In genomic region chr3:157129782-157130137, GRCh38 we compare ENCODE assay signal across 8 cellular contexts. TPM values are rescaled to one million over a fixed set of nuclear protein-coding genes. Genes with fewer than 3 reads are reported as not detected.
DNase-seq lines count a peak whose midpoint lies in the region; ATAC-seq, FAIRE-seq and TF ChIP-seq lines count a peak whose summit lies in the region.

No MANE protein-coding gene starts in this region.

- CTCF ChIA-PET in Panc1 (lab: Charles Lee) (interaction anchor here (0.6 to 2.2 kb wide), 4 partner anchors 8 to 1086 kb away, joined by 3 to 7 read pairs (median 6); no protein-coding TSS in a partner anchor), H1 (lab: Charles Lee; ENCODE audit: partially characterized antibody) (interaction anchor here (0.8 to 56.4 kb wide), 6 partner anchors 0 to 618 kb away, joined by 3 to 1014 read pairs (median 4); no protein-coding TSS in a partner anchor)

- no peak for TF ChIP-seq EP300 in H1 (IDR thresholded peaks at IDR 0.05; ENCODE audit: borderline replicate concordance in 1 of 2, low read depth in 2 of 2, low read length in 2 of 2)

- no peaks in the 10 kb centered on the region; the same call in 1 of the 2 replicates for H3K23me2 ChIP-seq in H1 (ENCODE audit: low read depth, low read length)

- H4K8ac ChIP-seq in H1 (ENCODE audit: extremely low read depth, insufficient read depth, low read length) = no peak overlapping the region

- H3K4me1 Mint-ChIP-seq in neural progenitor cell = peaks cover 41% of the 10 kb centered on the region

- H3K9ac ChIP-seq in GM23248 (no peak overlapping the region), H1 (replicated peaks in 1 of 4; ENCODE audit: extremely low read depth in 1 of 4, low read depth in 3 of 4, low read length in 3 of 4) (peak overlapping the region in 1 of 4 experiments; percentile 55; a peak in 1 of 7 replicates), neural progenitor cell (no peak overlapping the region)

- in situ Hi-C loops in GM23248 (cut with MboI) (loop anchor here (10.0 to 25.0 kb wide), 3 partner anchors 305 to 967 kb away; partner anchors contain the start of gene LEKR1), Panc1 (cut with HindIII; ENCODE audit: low pct_unique_long_range_greater_than_20kb, low sequenced_read_pairs) (no loop called here)

- H3K79me2 ChIP-seq in GM23248 (ENCODE audit: insufficient read depth) = no peaks in the 10 kb centered on the region
- H3K79me2 ChIP-seq in H1 (ENCODE audit: control insufficient read depth in 1 of 2, insufficient read depth in 2 of 2, low read length in 2 of 2) = no peaks in the 10 kb centered on the region
- no peaks in the 10 kb centered on the region for H3K79me2 ChIP-seq in neural progenitor cell (ENCODE audit: low read depth)

- H3K18ac ChIP-seq in H1 (ENCODE audit: extremely low read depth, low read length) = peak overlapping the region; percentile 74; the same call in 1 of the 2 replicates

- peak overlapping the region; percentile 77 for H4K91ac ChIP-seq in H1 (replicated peaks; ENCODE audit: insufficient read length, low read length)

- no peak overlapping the region for H3K14ac ChIP-seq in H1 (ENCODE audit: insufficient read length)

- TF ChIP-seq RAD21 in H1 (IDR thresholded peaks at IDR 0.05 in 1 of 2, conservative IDR thresholded peaks at IDR 0.05 in 1 of 2; ENCODE audit: low read depth in 2 of 2, low read length in 2 of 2) = no peak

- no peak overlapping the region for H3K4me2 ChIP-seq in GM23248 (ENCODE audit: unreplicated experiment)
- H3K4me2 ChIP-seq in H1 (ENCODE audit: insufficient read depth in 1 of 2, low read depth in 2 of 2, low read length in 2 of 2) = peak overlapping the region; percentile 24 to 74; a peak in 2 of 4 replicates
- H3K4me2 ChIP-seq in neural progenitor cell = peak overlapping the region; percentile 75

- peak overlapping the region; percentile 85 for H2BK12ac ChIP-seq in H1 (ENCODE audit: low read depth, low read length)

- POLR2A ChIA-PET in Panc1 (lab: Charles Lee) (no interaction called here), H1 (lab: Charles Lee; ENCODE audit: partially characterized antibody) (interaction anchor here (0.9 to 2.4 kb wide), 4 partner anchors 15 to 454 kb away, joined by 3 to 12 read pairs (median 6); partner anchors contain the start of gene CCNL1)

- H3K4me3 ChIP-seq in GM23248 (no peak overlapping the region), Panc1 (ENCODE audit: low read depth in 2 of 2, low read length in 2 of 2) (peak overlapping the region; percentile 18 to 58), H1 (ENCODE audit: extremely low read depth in 1 of 4, insufficient read depth in 2 of 4, low read depth in 3 of 4, low read length in 4 of 4) (peak overlapping the region in 1 of 4 experiments; percentile 45; a peak in 1 of 8 replicates), neural progenitor cell (peak overlapping the region; percentile 40), MG63 (no peak overlapping the region)

- H2BK5ac ChIP-seq in H1 (ENCODE audit: low read depth, low read length) = peak overlapping the region; percentile 54; the same call in 1 of the 2 replicates

- no peaks in the 10 kb centered on the region for H3K9me3 Mint-ChIP-seq in neural progenitor cell

- no peak overlapping the region for H4K5ac ChIP-seq in H1 (ENCODE audit: insufficient read length, low read depth, low read length)

- ATAC-seq in Panc1 = peak; percentile 64

- no peak for DNase-seq in GM23248
- no peak for DNase-seq in Panc1 (ENCODE audit: low read depth, low spot score)
- no peak for DNase-seq in H1 (ENCODE audit: low read depth in 1 of 2, low spot score in 2 of 2)
- peak; percentile 71 for DNase-seq in neural progenitor cell (ENCODE audit: low spot score)
- DNase-seq in amniotic stem cell (lab: John Stamatoyannopoulos, UW) = no peak
- no peak for DNase-seq in GM10266 (ENCODE audit: extremely low spot score)
- no peak for DNase-seq in stimulated activated CD4-positive, alpha-beta T cell treated with anti-CD3 and anti-CD28 coated beads, Interleukin-1b, Interleukin-23, amount 100 ng/mL, for 48 hours
- no peak for DNase-seq in MG63

- H3K4me1 ChIP-seq in GM23248 (ENCODE audit: insufficient read depth) (peaks cover 65% of the 10 kb centered on the region), Panc1 (ENCODE audit: control insufficient read depth, insufficient read depth, low read length) (peaks cover 45% of the 10 kb centered on the region), H1 (replicated peaks in 1 of 4; ENCODE audit: control insufficient read depth in 3 of 4, insufficient read depth in 4 of 4, low read length in 3 of 4) (peaks cover 5 to 15% (median 9%) of the 10 kb centered on the region in 4 experiments; a peak in 6 of 7 replicates), neural progenitor cell (peaks cover 22% of the 10 kb centered on the region)

- no peaks in the 10 kb centered on the region for H3K9me2 ChIP-seq in GM23248 (ENCODE audit: insufficient read depth)

- no peak overlapping the region for H3K23ac ChIP-seq in H1 (ENCODE audit: insufficient read length)

- peak overlapping the region; percentile 2 for H3K4me3 Mint-ChIP-seq in neural progenitor cell

- H3K27ac Mint-ChIP-seq in neural progenitor cell = peak overlapping the region; percentile 97

- no peaks in the 10 kb centered on the region for H3K79me1 ChIP-seq in H1 (ENCODE audit: low read depth, low read length)

- no peak overlapping the region for H2BK120ac ChIP-seq in H1 (replicated peaks; ENCODE audit: low read depth, low read length)

- H3K27ac ChIP-seq in GM23248 (peak overlapping the region; percentile 85), Panc1 (ENCODE audit: low read length) (peak overlapping the region; percentile 90), H1 (ENCODE audit: low read depth, low read length) (no peak overlapping the region), neural progenitor cell (no peak overlapping the region)

- intact Hi-C loops in Panc1 (cut with micrococcal nuclease; ENCODE audit: unreplicated experiment) = loop anchor here (5.0 to 10.0 kb wide), 7 partner anchors 42 to 1247 kb away; partner anchors contain the start of gene TIPARP

- H3F3A ChIP-seq in GM23248 (ENCODE audit: insufficient read depth) (peaks cover 53% of the 10 kb centered on the region), neural progenitor cell (ENCODE audit: low read depth) (peaks cover 23% of the 10 kb centered on the region)

- no peaks in the 10 kb centered on the region for H3K36me3 ChIP-seq in GM23248 (ENCODE audit: low read depth)
- no peaks in the 10 kb centered on the region for H3K36me3 ChIP-seq in Panc1 (ENCODE audit: control insufficient read depth, insufficient read depth, low read length)
- no peaks in the 10 kb centered on the region for H3K36me3 ChIP-seq in H1 (ENCODE audit: control insufficient read depth in 2 of 4, insufficient read depth in 4 of 4, low read length in 3 of 4)
- H3K36me3 ChIP-seq in neural progenitor cell = no peaks in the 10 kb centered on the region
- no peaks in the 10 kb centered on the region for H3K36me3 ChIP-seq in MG63

- no peak overlapping the region for H2AK5ac ChIP-seq in H1 (ENCODE audit: low read depth, low read length)

- H3K27me3 Mint-ChIP-seq in neural progenitor cell (ENCODE audit: insufficient read depth, low read depth) = peaks cover 10% of the 10 kb centered on the region

- TF ChIP-seq POLR2A in H1 (IDR thresholded peaks at IDR 0.05; ENCODE audit: control extremely low read depth in 1 of 2, low read depth in 2 of 2, low read length in 2 of 2) = no peak

- peak overlapping the region; percentile 25; the same call in 1 of the 2 replicates for H2BK15ac ChIP-seq in H1 (ENCODE audit: low read length)

- H2AFZ ChIP-seq in GM23248 (peak overlapping the region; percentile 27; the same call in 1 of the 2 replicates), H1 (ENCODE audit: low read length) (peak overlapping the region; percentile 82), neural progenitor cell (replicated peaks) (peak overlapping the region; percentile 92)

- H3K9me3 ChIP-seq in GM23248 (ENCODE audit: low read depth) = no peaks in the 10 kb centered on the region
- H3K9me3 ChIP-seq in Panc1 (ENCODE audit: control insufficient read depth, insufficient read depth, low read depth, low read length) = no peaks in the 10 kb centered on the region
- H3K9me3 ChIP-seq in H1 (ENCODE audit: insufficient read depth in 2 of 2, low read depth in 1 of 2, low read length in 1 of 2) = no peaks in the 10 kb centered on the region
- H3K9me3 ChIP-seq in neural progenitor cell (ENCODE audit: low read depth) = no peaks in the 10 kb centered on the region
- H3K9me3 ChIP-seq in MG63 = no peaks in the 10 kb centered on the region

- no peak for TF ChIP-seq CTCF in Panc1 (IDR thresholded peaks at IDR 0.05)
- no peak for TF ChIP-seq CTCF in H1 (IDR thresholded peaks at IDR 0.05; ENCODE audit: control extremely low read depth in 1 of 3, insufficient read depth in 1 of 3, low read depth in 1 of 3, low read length in 3 of 3)
- no peak for TF ChIP-seq CTCF in neural progenitor cell (IDR thresholded peaks at IDR 0.05)
- no peak for TF ChIP-seq CTCF in GM10266 (IDR thresholded peaks at IDR 0.05; ENCODE audit: control insufficient read depth, insufficient read depth, low read depth, missing control alignments)

- H3K56ac ChIP-seq in H1 (replicated peaks; ENCODE audit: insufficient read length, low read depth, low read length) = no peak overlapping the region

- H4K20me1 ChIP-seq in GM23248 (ENCODE audit: insufficient read depth) (no peaks in the 10 kb centered on the region), H1 (replicated peaks in 1 of 2; ENCODE audit: control insufficient read depth in 1 of 2, insufficient read depth in 2 of 2, low read length in 2 of 2) (no peaks in the 10 kb centered on the region), neural progenitor cell (ENCODE audit: low read depth) (no peaks in the 10 kb centered on the region)

- no peaks in the 10 kb centered on the region for H3K36me3 Mint-ChIP-seq in neural progenitor cell

- no peak for FAIRE-seq in H1 (lab: Jason Lieb, UNC)

- BruUV-seq in Panc1 (replicated peaks; lab: Mats Ljungman, UMichigan) = no TSS peak

- H2BK20ac ChIP-seq in H1 (ENCODE audit: low read length) = peak overlapping the region; percentile 9; the same call in 1 of the 2 replicates

- H3K27me3 ChIP-seq in GM23248 (replicated peaks; ENCODE audit: insufficient read depth) (no peaks in the 10 kb centered on the region), Panc1 (ENCODE audit: control insufficient read depth, insufficient read depth, low read length) (no peaks in the 10 kb centered on the region), H1 (replicated peaks in 1 of 4; ENCODE audit: control insufficient read depth in 3 of 4, extremely low read depth in 1 of 4, insufficient read depth in 3 of 4, low read length in 3 of 4) (no peaks in the 10 kb centered on the region; a peak in 2 of 7 replicates), neural progenitor cell (no peaks in the 10 kb centered on the region), MG63 (no peaks in the 10 kb centered on the region)

- no peak overlapping the region for H3K4ac ChIP-seq in H1 (replicated peaks; ENCODE audit: insufficient read length, low read depth, low read length)

- WGBS in GM23248 (ENCODE audit: low coverage in 1 of 2, low lambda C conversion rate in 2 of 2, missing lambda C conversion rate in 2 of 2), 2 experiments = 95 to 96% methylated on average over 9 of the region's 9 CpGs
- 38% methylated on average over 9 of the region's 9 CpGs; no CpG with 5 or more reads in 1 of the 2 experiments for WGBS in H1 (ENCODE audit: extremely low coverage in 1 of 2, insufficient coverage in 1 of 2, insufficient read length in 1 of 2, insufficient replicate concordance in 2 of 2, low coverage in 1 of 2, low lambda C conversion rate in 2 of 2, missing lambda C conversion rate in 1 of 2), 2 experiments

RNA-seq across cellular contexts. Expression of gene CCNL1, which starts 30.2 kb away (rescaled TPM):
- total RNA-seq in GM23248 (2014; rRNA removed; shearing (Covaris generic)) = 88.9 and 97.7 TPM in 2 replicates
- polyA plus RNA-seq in GM23248 (2016; fragmentation: Nextera tagmentation; extraction: Ambion mirVana) (58.6 and 77.5 TPM in 2 replicates), H1 (2011; rRNA removed) (64.5 and 87.6 TPM in 2 replicates)
- total RNA-seq in Panc1 (2021; ENCODE audit: unreplicated experiment) (118 TPM), neural progenitor cell (ENCODE audit: low replicate concordance) (154 and 214 TPM in 2 replicates)
- 48.3 TPM for polyA plus RNA-seq in Panc1 (2012; ENCODE audit: insufficient read length)
- 61.2 and 68.6 TPM in 2 replicates for total RNA-seq in H1 (2021; fragmentation: NEBNext Ultra II Directional; extraction: Animal tissue kit (Norgen Biotek cat#: 25700))
- 68.4 TPM for polyA plus RNA-seq in H1 (2011; cell fraction: cytosol; rRNA removed)
- 330 TPM for polyA plus RNA-seq in H1 (2011; cell fraction: nucleus; rRNA removed)
- polyA plus RNA-seq in H1 (2012, experiment 1 of 2) = 40.6 to 54.1 TPM (median 46.0 TPM) in 4 replicates
- polyA plus RNA-seq in H1 (2012, experiment 2 of 2) = 3.7 TPM
- polyA plus RNA-seq in H1 (2013, experiment 1 of 2) = 82.9 TPM
- polyA plus RNA-seq in H1 (2013, experiment 2 of 2) = 66.2 TPM
- polyA minus RNA-seq in H1 (2011; rRNA and poly(A)+ RNA removed) = 76.1 and 90.5 TPM in 2 replicates
- 78.8 TPM for polyA minus RNA-seq in H1 (2011; cell fraction: cytosol; rRNA and poly(A)+ RNA removed)
- polyA minus RNA-seq in H1 (2011; cell fraction: nucleus; rRNA and poly(A)+ RNA removed) = 499 TPM
- total RNA-seq in MG63 (2014; rRNA removed; shearing (Covaris generic); ENCODE audit: low replicate concordance) = 51.8 and 68.8 TPM in 2 replicates

Comparison
In these comparisons a context has a peak if more than half of its experiments do, and no peak if none do; other contexts are left out.
1. H2AFZ ChIP-seq: peak in every context shown above with its lines; median percentile 92 in neural progenitor cell; 82 in H1; 27 in GM23248.
2. H3K27ac ChIP-seq: peak in GM23248 (single experiment) and Panc1 (single experiment); none in H1 (single experiment) and neural progenitor cell (single experiment).
3. H3K4me3 ChIP-seq: peak in Panc1 (2 of 2) and neural progenitor cell (single experiment); none in GM23248 (single experiment) and MG63 (single experiment).